8 cellular contexts compared by ENCODE assay signal in genomic region chr19:1407662-1408299, GRCh38. TPM values are rescaled to one million over a fixed set of nuclear protein-coding genes. Genes with fewer than 3 reads are reported as not detected.
A peak's percentile ranks its signal among the peaks of the same experiment; 100 is the strongest.
DNase-seq lines count a peak whose midpoint lies in the region; TF ChIP-seq lines count a peak whose summit lies in the region.

No MANE protein-coding gene starts in this region.

- no peak overlapping the region for H3K27ac Mint-ChIP-seq in mesothelial cell of epicardium

- CTCF ChIA-PET in PC-9 (lab: Charles Lee) = no interaction called here
- CTCF ChIA-PET in mammary epithelial cell (lab: Charles Lee; ENCODE audit: low non-redundant PET) = no interaction called here

- H3K36me3 Mint-ChIP-seq in mesothelial cell of epicardium = no peaks in the 10 kb centered on the region

- H3K4me1 ChIP-seq in PC-9 (replicated peaks; ENCODE audit: insufficient read depth) (peaks cover 22% of the 10 kb centered on the region), mammary epithelial cell (ENCODE audit: insufficient read depth, low read length) (peaks cover 44% of the 10 kb centered on the region), thymus (ENCODE audit: control insufficient read depth, insufficient read depth, low read length) (peaks cover 14% of the 10 kb centered on the region)

- no peaks in the 10 kb centered on the region for H3K27me3 ChIP-seq in PC-9 (ENCODE audit: insufficient read depth, low read depth)
- H3K27me3 ChIP-seq in mammary epithelial cell (ENCODE audit: insufficient read depth, low read length) = no peaks in the 10 kb centered on the region
- H3K27me3 ChIP-seq in thymus (ENCODE audit: control insufficient read depth, insufficient read depth) = peaks cover 3% of the 10 kb centered on the region

- dilution Hi-C loops in mammary epithelial cell (cut with HindIII; ENCODE audit: low sequenced_read_pairs) = no loop called here

- H3K9me3 ChIP-seq in PC-9 (ENCODE audit: insufficient read depth, low read depth) (no peaks in the 10 kb centered on the region), mammary epithelial cell (replicated peaks; ENCODE audit: insufficient read depth, low read length) (no peaks in the 10 kb centered on the region), thymus (ENCODE audit: control insufficient read depth) (no peaks in the 10 kb centered on the region)

- H4K20me1 ChIP-seq in PC-9 (ENCODE audit: insufficient read depth) (peaks cover 40% of the 10 kb centered on the region), mammary epithelial cell (ENCODE audit: insufficient read depth, low read length) (peaks cover 11% of the 10 kb centered on the region)

- BruUV-seq in PC-9 (replicated peaks; lab: Mats Ljungman, UMichigan) (no TSS peak), mammary epithelial cell (replicated peaks; lab: Mats Ljungman, UMichigan) (TSS peak; percentile 35)

- peaks cover 41% of the 10 kb centered on the region for H3K4me1 Mint-ChIP-seq in mesothelial cell of epicardium

- no peak overlapping the region for H2AFZ ChIP-seq in PC-9
- H2AFZ ChIP-seq in mammary epithelial cell (ENCODE audit: low read depth, low read length) = no peak overlapping the region

- H3K4me3 ChIP-seq in GM08714 (ENCODE audit: low read length) (peak overlapping the region; percentile 67), HFF-Myc (replicated peaks; ENCODE audit: low read depth, low read length) (peak overlapping the region; percentile 70), PC-9 (peak overlapping the region; percentile 81), mammary epithelial cell (replicated peaks in 1 of 3; ENCODE audit: insufficient read depth in 1 of 3, low read depth in 2 of 3, low read length in 3 of 3) (peak overlapping the region; percentile 67 to 98 (median 84)), thymus (ENCODE audit: low read length) (peak overlapping the region; percentile 95)

- H3F3A ChIP-seq in PC-9 (ENCODE audit: insufficient read depth, low read depth) = peaks cover 12% of the 10 kb centered on the region

- intact Hi-C loops in PC-9 (cut with micrococcal nuclease; ENCODE audit: unreplicated experiment) (loop anchor here (1.0 to 5.0 kb wide), 3 partner anchors 31 to 183 kb away; partner anchors contain the start of gene RPS15), mammary epithelial cell (cut with micrococcal nuclease) (loop anchor here (1.0 to 5.0 kb wide), 3 partner anchors 24 to 130 kb away; partner anchors contain the start of genes FAM174C, NDUFS7 and RPS15)

- in situ Hi-C loops in mammary epithelial cell (cut with MboI; ENCODE audit: low sequenced_read_pairs in 2 of 2) = no loop called here

- H3K79me2 ChIP-seq in PC-9 (ENCODE audit: low read depth) (peaks cover 50% of the 10 kb centered on the region), mammary epithelial cell (ENCODE audit: insufficient read depth, low read length) (peaks cover 53% of the 10 kb centered on the region)

- H3K9me2 ChIP-seq in PC-9 (ENCODE audit: insufficient read depth) = no peaks in the 10 kb centered on the region

- DNase-seq in HFF-Myc (ENCODE audit: extremely low read depth, low read depth) (no peak), PC-9 (peak in 1 of 2 experiments; percentile 15), mammary epithelial cell (no peak), mesothelial cell of epicardium (ENCODE audit: low spot score in 2 of 2, unreplicated experiment in 2 of 2) (no peak), retina (no peak)
- no peak for DNase-seq in NK-92 treated with Interleukin-12 subunit alpha and Interleukin-12 subunit beta, amount 100 ng/mL, for 24 hours (lab: John Stamatoyannopoulos, UW)

- H3K36me3 ChIP-seq in PC-9 (ENCODE audit: low read depth) (no peaks in the 10 kb centered on the region), mammary epithelial cell (ENCODE audit: insufficient read depth, low read length) (peaks cover 3% of the 10 kb centered on the region), thymus (ENCODE audit: control insufficient read depth, insufficient read depth) (peaks cover 14% of the 10 kb centered on the region)

- H3K27ac ChIP-seq in PC-9 = peak overlapping the region; percentile 72
- H3K27ac ChIP-seq in mammary epithelial cell (ENCODE audit: insufficient read depth, low read depth, low read length) = peak overlapping the region; percentile 79
- H3K27ac ChIP-seq in thymus (ENCODE audit: low read depth) = peak overlapping the region; percentile 90

- POLR2A ChIA-PET in PC-9 (lab: Charles Lee; ENCODE audit: unreplicated experiment) = no interaction called here

- 0% methylated on average over 5 of the region's 87 CpGs for WGBS in mammary epithelial cell (ENCODE audit: low coverage, missing lambda C conversion rate)
- WGBS in thymus = under 1% methylated on average over 87 of the region's 87 CpGs

- TF ChIP-seq CTCF in HFF-Myc (IDR thresholded peaks at IDR 0.05; ENCODE audit: low read depth, low read length, missing control alignments) (no peak), PC-9 (conservative IDR thresholded peaks at IDR 0.05) (no peak), mammary epithelial cell (conservative IDR thresholded peaks at IDR 0.05 in 1 of 2, IDR thresholded peaks at IDR 0.05 in 1 of 2; ENCODE audit: extremely low read depth in 1 of 2, insufficient read depth in 1 of 2, low read depth in 1 of 2, low read length in 2 of 2) (no peak), mesothelial cell of epicardium (IDR thresholded peaks at IDR 0.05; ENCODE audit: unreplicated experiment) (no peak)

- no peaks in the 10 kb centered on the region for H3K27me3 Mint-ChIP-seq in mesothelial cell of epicardium (ENCODE audit: low read depth)

- H3K9ac ChIP-seq in mammary epithelial cell (ENCODE audit: insufficient read depth, low read length) = peak overlapping the region; percentile 90

- H3K4me3 Mint-ChIP-seq in mesothelial cell of epicardium = peak overlapping the region; percentile 58

- H3K9me3 Mint-ChIP-seq in mesothelial cell of epicardium = no peaks in the 10 kb centered on the region

- H3K4me2 ChIP-seq in PC-9 = peak overlapping the region; percentile 92
- H3K4me2 ChIP-seq in mammary epithelial cell (ENCODE audit: insufficient read depth, low read depth, low read length) = peak overlapping the region; percentile 91

RNA-seq across cellular contexts. Expression of gene DAZAP1, which starts 0.4 kb away (rescaled TPM):
- total RNA-seq in PC-9 (2021) (122 and 144 TPM in 2 replicates), mammary epithelial cell (100 to 1,000 TPM in 1 of 2 donors, 10 to 100 TPM in 1; 32.8 to 163 TPM), mesothelial cell of epicardium (130 to 134 TPM (median 131 TPM) in 3 replicates)
- polyA plus RNA-seq in mammary epithelial cell (56.3 TPM), thymus (112 TPM)
- polyA minus RNA-seq in mammary epithelial cell = 238 TPM

RNA-seq across cellular contexts. Expression of gene GAMT, which starts 6.4 kb away (rescaled TPM):
- 27.3 and 30.9 TPM in 2 replicates for total RNA-seq in PC-9 (2021)
- 10 to 100 TPM in 1 of 2 donors, 1 to 10 TPM in 1; 4.2 to 19.5 TPM for total RNA-seq in mammary epithelial cell
- 8.0 TPM for polyA plus RNA-seq in mammary epithelial cell
- not detected for polyA minus RNA-seq in mammary epithelial cell
- 41.5 to 44.5 TPM (median 42.6 TPM) in 3 replicates for total RNA-seq in mesothelial cell of epicardium
- 19.1 TPM for polyA plus RNA-seq in thymus

RNA-seq across cellular contexts. Expression of gene NDUFS7, which starts 24.1 kb away (rescaled TPM):
- total RNA-seq in PC-9 (2021) (67.5 and 83.5 TPM in 2 replicates), mammary epithelial cell (10 to 100 TPM; 34.3 to 73.6 TPM), mesothelial cell of epicardium (52.2 to 56.8 TPM (median 55.9 TPM) in 3 replicates)
- polyA plus RNA-seq in mammary epithelial cell (61.1 TPM), thymus (61.8 TPM)
- polyA minus RNA-seq in mammary epithelial cell = 11.9 TPM

RNA-seq across cellular contexts. Expression of gene RPS15, which starts 30.4 kb away (rescaled TPM):
- total RNA-seq in PC-9 (2021) = 967 and 1,004 TPM in 2 replicates
- 100 to 1,000 TPM; 318 to 950 TPM for total RNA-seq in mammary epithelial cell
- 2,121 TPM for polyA plus RNA-seq in mammary epithelial cell
- polyA minus RNA-seq in mammary epithelial cell = 372 TPM
- 1,014 to 1,040 TPM (median 1,034 TPM) in 3 replicates for total RNA-seq in mesothelial cell of epicardium
- 3,095 TPM for polyA plus RNA-seq in thymus

RNA-seq across cellular contexts. Expression of gene APC2, which starts 42.1 kb away (rescaled TPM):
- total RNA-seq in PC-9 (2021) = 1.6 and 2.7 TPM in 2 replicates
- under 1 TPM; under 0.01 to 0.19 TPM for total RNA-seq in mammary epithelial cell
- polyA plus RNA-seq in mammary epithelial cell = 0.08 TPM
- not detected for polyA minus RNA-seq in mammary epithelial cell
- 2.3 to 2.8 TPM (median 2.4 TPM) in 3 replicates for total RNA-seq in mesothelial cell of epicardium
- polyA plus RNA-seq in thymus = 0.11 TPM
